ENCODE assay signal across 1 cellular context in the genomic region with DNA sequence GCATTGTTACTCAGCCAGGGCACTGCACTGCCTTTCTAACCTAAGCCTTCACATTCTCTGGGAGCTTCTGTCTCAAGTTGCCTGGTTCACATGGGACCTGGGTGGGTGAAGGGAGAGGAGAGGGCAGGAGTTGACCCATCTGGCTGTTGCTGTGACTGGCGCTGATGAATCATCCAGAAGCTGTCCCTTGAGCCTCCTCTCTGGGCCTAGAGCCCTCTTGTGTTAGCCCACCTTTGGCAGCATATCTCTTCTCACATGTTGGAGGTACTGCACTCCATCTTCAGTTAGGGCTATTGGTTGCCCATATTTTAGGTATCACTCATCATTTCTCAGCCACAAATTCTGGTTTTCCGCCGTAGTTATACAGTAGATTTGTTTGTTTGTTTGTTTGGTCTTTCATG.
TF ChIP-seq lines count a peak whose summit lies in the region.

No MANE protein-coding gene starts in this region.

TF ChIP-seq in SK-N-SH treated with all-trans-retinoic acid at 6 μM for 48 hours, 23 proteins besides CTCF, POLR2A, EP300 and RAD21 (continued from another document):
- TF ChIP-seq, protein P1, sequence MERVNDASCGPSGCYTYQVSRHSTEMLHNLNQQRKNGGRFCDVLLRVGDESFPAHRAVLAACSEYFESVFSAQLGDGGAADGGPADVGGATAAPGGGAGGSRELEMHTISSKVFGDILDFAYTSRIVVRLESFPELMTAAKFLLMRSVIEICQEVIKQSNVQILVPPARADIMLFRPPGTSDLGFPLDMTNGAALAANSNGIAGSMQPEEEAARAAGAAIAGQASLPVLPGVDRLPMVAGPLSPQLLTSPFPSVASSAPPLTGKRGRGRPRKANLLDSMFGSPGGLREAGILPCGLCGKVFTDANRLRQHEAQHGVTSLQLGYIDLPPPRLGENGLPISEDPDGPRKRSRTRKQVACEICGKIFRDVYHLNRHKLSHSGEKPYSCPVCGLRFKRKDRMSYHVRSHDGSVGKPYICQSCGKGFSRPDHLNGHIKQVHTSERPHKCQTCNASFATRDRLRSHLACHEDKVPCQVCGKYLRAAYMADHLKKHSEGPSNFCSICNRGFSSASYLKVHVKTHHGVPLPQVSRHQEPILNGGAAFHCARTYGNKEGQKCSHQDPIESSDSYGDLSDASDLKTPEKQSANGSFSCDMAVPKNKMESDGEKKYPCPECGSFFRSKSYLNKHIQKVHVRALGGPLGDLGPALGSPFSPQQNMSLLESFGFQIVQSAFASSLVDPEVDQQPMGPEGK (CRISPR knock-in tag; IDR thresholded peaks at IDR 0.05; ENCODE audit: borderline replicate concordance): no peak
- no peak for TF ChIP-seq CSDC2 (CRISPR knock-in tag; IDR thresholded peaks at IDR 0.05)
- no peak for TF ChIP-seq ZFP3 (CRISPR knock-in tag; IDR thresholded peaks at IDR 0.05)
- TF ChIP-seq ZNF8 (CRISPR knock-in tag; IDR thresholded peaks at IDR 0.05): no peak
- TF ChIP-seq, protein P2, sequence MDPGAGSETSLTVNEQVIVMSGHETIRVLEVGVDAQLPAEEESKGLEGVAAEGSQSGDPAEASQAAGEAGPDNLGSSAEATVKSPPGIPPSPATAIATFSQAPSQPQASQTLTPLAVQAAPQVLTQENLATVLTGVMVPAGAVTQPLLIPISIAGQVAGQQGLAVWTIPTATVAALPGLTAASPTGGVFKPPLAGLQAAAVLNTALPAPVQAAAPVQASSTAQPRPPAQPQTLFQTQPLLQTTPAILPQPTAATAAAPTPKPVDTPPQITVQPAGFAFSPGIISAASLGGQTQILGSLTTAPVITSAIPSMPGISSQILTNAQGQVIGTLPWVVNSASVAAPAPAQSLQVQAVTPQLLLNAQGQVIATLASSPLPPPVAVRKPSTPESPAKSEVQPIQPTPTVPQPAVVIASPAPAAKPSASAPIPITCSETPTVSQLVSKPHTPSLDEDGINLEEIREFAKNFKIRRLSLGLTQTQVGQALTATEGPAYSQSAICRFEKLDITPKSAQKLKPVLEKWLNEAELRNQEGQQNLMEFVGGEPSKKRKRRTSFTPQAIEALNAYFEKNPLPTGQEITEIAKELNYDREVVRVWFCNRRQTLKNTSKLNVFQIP (CRISPR knock-in tag; IDR thresholded peaks at IDR 0.05; ENCODE audit: borderline replicate concordance, low read depth): no peak
- no peak for TF ChIP-seq SNAI2 (CRISPR knock-in tag; IDR thresholded peaks at IDR 0.05)
- TF ChIP-seq, protein P3, sequence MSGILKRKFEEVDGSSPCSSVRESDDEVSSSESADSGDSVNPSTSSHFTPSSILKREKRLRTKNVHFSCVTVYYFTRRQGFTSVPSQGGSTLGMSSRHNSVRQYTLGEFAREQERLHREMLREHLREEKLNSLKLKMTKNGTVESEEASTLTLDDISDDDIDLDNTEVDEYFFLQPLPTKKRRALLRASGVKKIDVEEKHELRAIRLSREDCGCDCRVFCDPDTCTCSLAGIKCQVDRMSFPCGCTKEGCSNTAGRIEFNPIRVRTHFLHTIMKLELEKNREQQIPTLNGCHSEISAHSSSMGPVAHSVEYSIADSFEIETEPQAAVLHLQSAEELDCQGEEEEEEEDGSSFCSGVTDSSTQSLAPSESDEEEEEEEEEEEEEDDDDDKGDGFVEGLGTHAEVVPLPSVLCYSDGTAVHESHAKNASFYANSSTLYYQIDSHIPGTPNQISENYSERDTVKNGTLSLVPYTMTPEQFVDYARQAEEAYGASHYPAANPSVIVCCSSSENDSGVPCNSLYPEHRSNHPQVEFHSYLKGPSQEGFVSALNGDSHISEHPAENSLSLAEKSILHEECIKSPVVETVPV (CRISPR knock-in tag; IDR thresholded peaks at IDR 0.05): no peak
- TF ChIP-seq RARB (CRISPR knock-in tag; IDR thresholded peaks at IDR 0.05): no peak
- no peak for TF ChIP-seq ZNF70 (CRISPR knock-in tag; IDR thresholded peaks at IDR 0.05)
- no peak for TF ChIP-seq ZFP30 (CRISPR knock-in tag; IDR thresholded peaks at IDR 0.05)
- no peak for TF ChIP-seq BACH2 (CRISPR knock-in tag; IDR thresholded peaks at IDR 0.05; ENCODE audit: borderline replicate concordance)
- TF ChIP-seq, protein P4, sequence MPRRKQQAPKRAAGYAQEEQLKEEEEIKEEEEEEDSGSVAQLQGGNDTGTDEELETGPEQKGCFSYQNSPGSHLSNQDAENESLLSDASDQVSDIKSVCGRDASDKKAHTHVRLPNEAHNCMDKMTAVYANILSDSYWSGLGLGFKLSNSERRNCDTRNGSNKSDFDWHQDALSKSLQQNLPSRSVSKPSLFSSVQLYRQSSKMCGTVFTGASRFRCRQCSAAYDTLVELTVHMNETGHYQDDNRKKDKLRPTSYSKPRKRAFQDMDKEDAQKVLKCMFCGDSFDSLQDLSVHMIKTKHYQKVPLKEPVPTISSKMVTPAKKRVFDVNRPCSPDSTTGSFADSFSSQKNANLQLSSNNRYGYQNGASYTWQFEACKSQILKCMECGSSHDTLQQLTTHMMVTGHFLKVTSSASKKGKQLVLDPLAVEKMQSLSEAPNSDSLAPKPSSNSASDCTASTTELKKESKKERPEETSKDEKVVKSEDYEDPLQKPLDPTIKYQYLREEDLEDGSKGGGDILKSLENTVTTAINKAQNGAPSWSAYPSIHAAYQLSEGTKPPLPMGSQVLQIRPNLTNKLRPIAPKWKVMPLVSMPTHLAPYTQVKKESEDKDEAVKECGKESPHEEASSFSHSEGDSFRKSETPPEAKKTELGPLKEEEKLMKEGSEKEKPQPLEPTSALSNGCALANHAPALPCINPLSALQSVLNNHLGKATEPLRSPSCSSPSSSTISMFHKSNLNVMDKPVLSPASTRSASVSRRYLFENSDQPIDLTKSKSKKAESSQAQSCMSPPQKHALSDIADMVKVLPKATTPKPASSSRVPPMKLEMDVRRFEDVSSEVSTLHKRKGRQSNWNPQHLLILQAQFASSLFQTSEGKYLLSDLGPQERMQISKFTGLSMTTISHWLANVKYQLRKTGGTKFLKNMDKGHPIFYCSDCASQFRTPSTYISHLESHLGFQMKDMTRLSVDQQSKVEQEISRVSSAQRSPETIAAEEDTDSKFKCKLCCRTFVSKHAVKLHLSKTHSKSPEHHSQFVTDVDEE (CRISPR knock-in tag; IDR thresholded peaks at IDR 0.05): no peak
- no peak for TF ChIP-seq ISL1 (CRISPR knock-in tag; IDR thresholded peaks at IDR 0.05)
- no peak for TF ChIP-seq PPARA (CRISPR knock-in tag; IDR thresholded peaks at IDR 0.05; ENCODE audit: borderline replicate concordance)
